8 cellular contexts compared by ENCODE assay signal in genomic region chr1:9302745-9303524, GRCh38. TPM values are rescaled to one million over a fixed set of nuclear protein-coding genes. Genes with fewer than 3 reads are reported as not detected.
DNase-seq lines count a peak whose midpoint lies in the region; ATAC-seq and TF ChIP-seq lines count a peak whose summit lies in the region.

No MANE protein-coding gene starts in this region.

- H3K27ac ChIP-seq in OCI-LY7 (ENCODE audit: low read depth, low read length, poor library complexity, severe bottlenecking), result no peak overlapping the region
- H3K27ac ChIP-seq in esophagus (ENCODE audit: low read depth in 2 of 2, low read length in 1 of 2), result peak overlapping the region; percentile 38 to 70

- peak overlapping the region; percentile 61 for H3K4me2 ChIP-seq in OCI-LY7 (ENCODE audit: low read length)

- no peaks in the 10 kb centered on the region for H3K27me3 Mint-ChIP-seq in osteocyte (ENCODE audit: unreplicated experiment)

- CTCF ChIA-PET in OCI-LY7 (lab: Charles Lee; ENCODE audit: unreplicated experiment), result no interaction called here

- H3K27me3 ChIP-seq in esophagus (ENCODE audit: control insufficient read depth in 1 of 2, insufficient read depth in 2 of 2, low read length in 2 of 2), result no peaks in the 10 kb centered on the region

- no peaks in the 10 kb centered on the region for H3K9me2 ChIP-seq in OCI-LY7 (ENCODE audit: insufficient read depth, low read length)

- peak overlapping the region; percentile 47 for H3K4me3 Mint-ChIP-seq in osteocyte (ENCODE audit: unreplicated experiment)

- in situ Hi-C loops in Caki2 (cut with HindIII; ENCODE audit: low pct_unique_long_range_greater_than_20kb, low sequenced_read_pairs), result no loop called here

- peaks cover 44% of the 10 kb centered on the region for H3K4me1 ChIP-seq in OCI-LY7 (ENCODE audit: insufficient read depth, low read length, poor library complexity, severe bottlenecking)
- H3K4me1 ChIP-seq in esophagus (ENCODE audit: control insufficient read depth in 2 of 2, insufficient read depth in 2 of 2, low read length in 1 of 2), result peaks cover 24 to 41% of the 10 kb centered on the region in 2 donors

- no TSS peak for BruUV-seq in OCI-LY7 (replicated peaks; lab: Mats Ljungman, UMichigan)

- peaks cover 17% of the 10 kb centered on the region for H3K36me3 Mint-ChIP-seq in osteocyte (ENCODE audit: unreplicated experiment)

- H2AFZ ChIP-seq in OCI-LY7 (ENCODE audit: low read length), result no peak overlapping the region

- peaks cover 6% of the 10 kb centered on the region; the same call in 1 of the 2 replicates for H4K20me1 ChIP-seq in OCI-LY7 (ENCODE audit: insufficient read depth, low read length)

- H3K79me2 ChIP-seq in OCI-LY7 (ENCODE audit: insufficient read depth, low read depth, low read length), result peaks cover 10% of the 10 kb centered on the region; the same call in 1 of the 2 replicates

- POLR2A ChIA-PET in OCI-LY7 (lab: Charles Lee), result no interaction called here

- intact Hi-C loops in OCI-LY7 (cut with micrococcal nuclease; ENCODE audit: unreplicated experiment), result no loop called here

- no peaks in the 10 kb centered on the region for H3K9me3 Mint-ChIP-seq in osteocyte (ENCODE audit: unreplicated experiment)

- TF ChIP-seq CTCF in OCI-LY7 (conservative IDR thresholded peaks at IDR 0.05; ENCODE audit: low read length), result no peak
- no peak for TF ChIP-seq CTCF in osteocyte (IDR thresholded peaks at IDR 0.05)

- H3K36me3 ChIP-seq in OCI-LY7 (ENCODE audit: insufficient read depth, low read length), result no peaks in the 10 kb centered on the region
- peaks cover 0 to 5% of the 10 kb centered on the region in 2 donors for H3K36me3 ChIP-seq in esophagus (ENCODE audit: control insufficient read depth in 2 of 2, insufficient read depth in 2 of 2, low read length in 1 of 2)

- no peaks in the 10 kb centered on the region for H3K9me3 ChIP-seq in OCI-LY7 (ENCODE audit: low read length)
- H3K9me3 ChIP-seq in esophagus (ENCODE audit: control insufficient read depth in 2 of 2, insufficient read depth in 1 of 2, low read depth in 1 of 2, low read length in 1 of 2), result no peaks in the 10 kb centered on the region

- H3K27ac Mint-ChIP-seq in osteocyte (ENCODE audit: unreplicated experiment), result peak overlapping the region; percentile 97

- peak; percentile 92 for DNase-seq in Caki2 (ENCODE audit: low read depth)
- DNase-seq in OCI-LY7 (ENCODE audit: low spot score), result peak; percentile 42
- DNase-seq in osteocyte (ENCODE audit: extremely low spot score, unreplicated experiment), result no peak
- DNase-seq in anterior cingulate cortex (lab: John Stamatoyannopoulos, UW), result no peak
- no peak for DNase-seq in iPS-NIHi7 (ENCODE audit: extremely low spot score)

- H3K4me3 ChIP-seq in OCI-LY7 (ENCODE audit: low read depth, low read length, poor library complexity, severe bottlenecking) (no peak overlapping the region), esophagus (ENCODE audit: low read depth in 1 of 2, low read length in 2 of 2) (no peak overlapping the region)

- peaks cover 84% of the 10 kb centered on the region for H3K4me1 Mint-ChIP-seq in osteocyte (ENCODE audit: unreplicated experiment)

- ATAC-seq in HG02885 (IDR thresholded peaks at IDR 0.05; ENCODE audit: poor library complexity, unreplicated experiment), result no peak
- no peak for ATAC-seq in GM21576 (IDR thresholded peaks at IDR 0.05; ENCODE audit: unreplicated experiment)

- 52 to 58% methylated on average over 9 of the region's 9 CpGs for WGBS in esophagus, 2 donors

RNA-seq across cellular contexts. Expression of gene SPSB1, which starts 10.2 kb away (rescaled TPM):
- 32.9 and 36.4 TPM in 2 replicates for total RNA-seq in Caki2 (2014; rRNA removed; shearing (Covaris generic); ENCODE audit: low replicate concordance)
- total RNA-seq in OCI-LY7 (2014; rRNA removed; shearing (Covaris generic)), result 14.0 and 17.9 TPM in 2 replicates
- total RNA-seq in OCI-LY7 (2022), result 1.1 and 1.2 TPM in 2 replicates
- polyA plus RNA-seq in esophagus, result 10 to 100 TPM; 14.4 to 20.9 TPM
- 52.8 and 63.2 TPM in 2 replicates for total RNA-seq in osteocyte

Comparison
In these comparisons a context has a peak if more than half of its experiments do, and no peak if none do; other contexts are left out.
1. DNase-seq: peak in Caki2 (single experiment) and OCI-LY7 (single experiment); none in osteocyte (single experiment), anterior cingulate cortex (0 of 58) and iPS-NIHi7 (single experiment).